13 cellular contexts compared by ENCODE assay signal in the genomic region with DNA sequence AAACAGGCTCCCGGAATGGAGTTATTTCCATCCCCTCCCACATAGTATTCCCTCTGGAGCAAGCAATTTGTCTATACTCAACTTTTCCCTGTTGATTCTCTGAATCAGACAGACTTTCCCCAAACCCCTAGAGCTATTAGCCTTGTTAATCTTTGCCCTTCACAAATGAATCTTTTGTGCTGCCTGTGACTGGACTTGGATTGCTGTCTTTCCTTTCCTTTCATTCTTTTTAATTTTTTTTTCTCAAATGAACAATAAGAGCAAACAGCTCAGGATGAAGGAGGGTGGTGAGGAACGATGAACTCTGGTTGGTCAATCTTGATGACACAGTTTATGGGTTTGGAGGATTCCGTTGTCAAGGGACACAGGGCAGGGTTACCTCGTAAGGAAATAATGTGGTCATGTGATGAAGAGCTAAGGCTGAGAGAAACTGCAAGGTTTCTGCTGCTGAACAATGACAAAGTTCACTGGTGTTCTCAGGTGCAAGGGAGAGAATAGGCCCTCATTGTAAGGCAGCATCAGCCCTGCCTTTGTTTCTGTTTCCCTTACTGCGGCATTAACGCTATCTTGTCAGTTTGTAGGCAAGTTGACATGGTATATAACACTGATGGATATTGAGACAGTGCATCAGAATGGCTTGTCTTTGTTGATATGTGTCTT.
A peak's percentile ranks its signal among the peaks of the same experiment; 100 is the strongest.
DNase-seq lines count a peak whose midpoint lies in the region; ATAC-seq and TF ChIP-seq lines count a peak whose summit lies in the region.
"Had no signal": no experiment of that assay in that cellular context is flagged by ENCODE, and none has a peak within 500 bp of the region (broad histone marks: within the 10 kb centered on the region; RNA-seq: fewer than 3 reads in every experiment).

No MANE protein-coding gene starts in this region.

- H2AFZ ChIP-seq in KMS-11 (ENCODE audit: low read depth): peak overlapping the region; percentile 75

- peak; percentile 96 for DNase-seq in COLO829 (ENCODE audit: low spot score)
- peak; percentile 63 for DNase-seq in astrocyte of the hippocampus (ENCODE audit: low read depth, low spot score)
- DNase-seq in kidney glomerular epithelial cell (lab: John Stamatoyannopoulos, UW): peak; percentile 59
- DNase-seq in psoas muscle: no peak
- DNase-seq in NCI-H1694 (lab: John Stamatoyannopoulos, UW): no peak
- DNase-seq in midbrain (lab: John Stamatoyannopoulos, UW): no peak
- DNase-seq in activated CD8-positive, alpha-beta memory T cell treated with anti-CD3 and anti-CD28 coated beads, Interleukin-2, amount 50 U/mL, for 4 hours: no peak
- DNase-seq: activated CD8-positive, alpha-beta memory T cell treated with anti-CD3 and anti-CD28 coated beads, Interleukin-2, amount 50 U/mL, for 48 hours; NCI-H1092; tibial artery had no signal

- peak overlapping the region; percentile 46; the same call in 1 of the 2 replicates for H3K9ac ChIP-seq in KMS-11
- H3K9ac ChIP-seq: BLaER1 treated with 17β-estradiol and CSF1 and Interleukin-3, amounts not matched to agents 10 nM and 100 nM had no signal

- H3K9me3 ChIP-seq in psoas muscle: no peaks in the 10 kb centered on the region
- H3K9me3 ChIP-seq: tibial artery had no signal

- peak overlapping the region; percentile 89 for H3K4me2 ChIP-seq in KMS-11
- H3K4me2 ChIP-seq: BLaER1 treated with 17β-estradiol and CSF1 and Interleukin-3, amounts not matched to agents 10 nM and 100 nM had no signal

- TF ChIP-seq CTCF in KMS-11 (conservative IDR thresholded peaks at IDR 0.05; ENCODE audit: low read depth, low read length) (no peak), psoas muscle (IDR thresholded peaks at IDR 0.05) (no peak)

- H3K27me3 ChIP-seq in KMS-11 (ENCODE audit: insufficient read depth, low read depth): no peaks in the 10 kb centered on the region
- no peaks in the 10 kb centered on the region for H3K27me3 ChIP-seq in psoas muscle (ENCODE audit: insufficient read depth in 3 of 3, low read length in 2 of 3)
- H3K27me3 ChIP-seq: BLaER1 treated with 17β-estradiol and CSF1 and Interleukin-3, amounts not matched to agents 10 nM and 100 nM; tibial artery had no signal

- 50 to 62% (median 53%) methylated on average over 6 of the region's 6 CpGs for WGBS in psoas muscle, 3 donors

- H3K27ac ChIP-seq in KMS-11: peak overlapping the region; percentile 69
- H3K27ac ChIP-seq in psoas muscle: no peak overlapping the region
- H3K27ac ChIP-seq: BLaER1 treated with 17β-estradiol and CSF1 and Interleukin-3, amounts not matched to agents 10 nM and 100 nM; tibial artery had no signal

- no peaks in the 10 kb centered on the region for H3K79me2 ChIP-seq in KMS-11 (ENCODE audit: insufficient read depth, low read depth)

- H3K36me3 ChIP-seq in KMS-11 (ENCODE audit: insufficient read depth): no peaks in the 10 kb centered on the region
- no peaks in the 10 kb centered on the region for H3K36me3 ChIP-seq in psoas muscle (ENCODE audit: insufficient read depth in 1 of 2, low read depth in 1 of 2)
- H3K36me3 ChIP-seq: BLaER1 treated with 17β-estradiol and CSF1 and Interleukin-3, amounts not matched to agents 10 nM and 100 nM; tibial artery had no signal

- intact Hi-C loops in psoas muscle (cut with DNase I): no loop called here

- no peak for ATAC-seq in psoas muscle
- ATAC-seq: esophagus mucosa had no signal

- H3K4me1 ChIP-seq in KMS-11 (ENCODE audit: low read depth, poor library complexity, severe bottlenecking) (peaks cover 55% of the 10 kb centered on the region), psoas muscle (no peaks in the 10 kb centered on the region)
- H3K4me1 ChIP-seq: tibial artery had no signal

- H4K20me1 ChIP-seq in KMS-11 (ENCODE audit: insufficient read depth): no peaks in the 10 kb centered on the region
- H4K20me1 ChIP-seq: BLaER1 treated with 17β-estradiol and CSF1 and Interleukin-3, amounts not matched to agents 10 nM and 100 nM had no signal

- H3K4me3 ChIP-seq in KMS-11 (IDR thresholded peaks at IDR 0.05; ENCODE audit: insufficient read depth, low read depth, low read length) (no peak overlapping the region), psoas muscle (no peak overlapping the region)
- H3K4me3 ChIP-seq: BLaER1 treated with 17β-estradiol and CSF1 and Interleukin-3, amounts not matched to agents 10 nM and 100 nM; tibial artery had no signal

Comparison
In these comparisons a context has a peak if more than half of its experiments do, and no peak if none do; other contexts are left out.
1. DNase-seq: peak in COLO829 (single experiment), astrocyte of the hippocampus (single experiment) and kidney glomerular epithelial cell (single experiment); none in psoas muscle (0 of 2), NCI-H1694 (single experiment), midbrain (single experiment) and activated CD8-positive, alpha-beta memory T cell treated with anti-CD3 and anti-CD28 coated beads, Interleukin-2, amount 50 U/mL, for 4 hours (single experiment).